Comparison of ENCODE assay signal across 24 cellular contexts in genomic region chr10:129405389-129405788, GRCh38.
DNase-seq lines count a peak whose midpoint lies in the region; ATAC-seq and TF ChIP-seq lines count a peak whose summit lies in the region.
"Had no signal": no experiment of that assay in that cellular context is flagged by ENCODE, and none has a peak within 500 bp of the region (broad histone marks: within the 10 kb centered on the region; RNA-seq: fewer than 3 reads in every experiment).

No MANE protein-coding gene starts in this region.

- WGBS in lung, 2 donors: 85 to 89% methylated on average over 3 of the region's 3 CpGs

- no peaks in the 10 kb centered on the region for H3K9me3 ChIP-seq in right atrium auricular region
- peaks cover 0 to 2% of the 10 kb centered on the region in 2 donors for H3K9me3 ChIP-seq in lung (ENCODE audit: control insufficient read depth in 2 of 2, insufficient read depth in 1 of 2, low read length in 1 of 2)
- H3K9me3 ChIP-seq: A549 had no signal

- intact Hi-C loops in Right ventricle myocardium superior (cut with DNase I): no loop called here

- TF ChIP-seq CTCF in right atrium auricular region (IDR thresholded peaks at IDR 0.05): no peak
- no peak for TF ChIP-seq CTCF in lung (IDR thresholded peaks at IDR 0.05; ENCODE audit: control extremely low read depth, extremely low read depth)

- DNase-seq in right atrium auricular region (ENCODE audit: low spot score) (peak; percentile 21), Right ventricle myocardium superior (no peak), lung (ENCODE audit: low spot score) (peak; percentile 24), ureter (ENCODE audit: low spot score) (peak; percentile 13)
- no peak for DNase-seq in central memory CD4-positive, alpha-beta T cell
- no peak for DNase-seq in activated T-cell treated with anti-CD3 and anti-CD28 coated beads, Interleukin-2, amount 50 U/mL, for 4 hours
- DNase-seq: AML-193; CD4-positive, alpha-beta memory T cell; CD4-positive, CD25-positive, alpha-beta regulatory T cell; CD8-positive, alpha-beta memory T cell; COR-L47; DMS 273 treated with DMSO at 0.1 percent for 48 hours; DMS153; DMS53; DMS79; DND-41; EL; GDM1 had no signal

- H3K36me3 ChIP-seq in right atrium auricular region (no peaks in the 10 kb centered on the region), lung (ENCODE audit: control insufficient read depth in 2 of 2, insufficient read depth in 2 of 2, low read length in 2 of 2) (no peaks in the 10 kb centered on the region)
- H3K36me3 ChIP-seq: BLaER1 treated with 17β-estradiol and CSF1 and Interleukin-3, amounts not matched to agents 10 nM and 100 nM had no signal

- H3K4me3 ChIP-seq in right atrium auricular region: no peak overlapping the region
- no peak overlapping the region for H3K4me3 ChIP-seq in lung
- H3K4me3 ChIP-seq: A549; BLaER1 treated with 17β-estradiol and CSF1 and Interleukin-3, amounts not matched to agents 10 nM and 100 nM; GM12878 had no signal

- no peak overlapping the region for H3K4me3 Mint-ChIP-seq in activated T-cell treated with anti-CD3 and anti-CD28 coated beads, Interleukin-2, amount 50 U/mL, for 4 hours
- H3K4me3 Mint-ChIP-seq: B cell; CD4-positive, alpha-beta memory T cell; CD4-positive, CD25-positive, alpha-beta regulatory T cell; CD8-positive, alpha-beta memory T cell had no signal

- ATAC-seq in Right ventricle myocardium superior (ENCODE audit: poor library complexity) (no peak), lung (ENCODE audit: insufficient read depth, low FRiP score) (no peak)
- no peak for ATAC-seq in activated T-cell treated with anti-CD3 and anti-CD28 coated beads, Interleukin-2, amount 50 U/mL, for 4 hours
- ATAC-seq: A549, GM12878 had no signal

- H3K9me3 Mint-ChIP-seq in activated T-cell treated with anti-CD3 and anti-CD28 coated beads, Interleukin-2, amount 50 U/mL, for 4 hours: no peaks in the 10 kb centered on the region
- H3K9me3 Mint-ChIP-seq: CD4-positive, alpha-beta memory T cell; CD4-positive, CD25-positive, alpha-beta regulatory T cell; CD8-positive, alpha-beta memory T cell had no signal

- no peaks in the 10 kb centered on the region for H3K4me1 Mint-ChIP-seq in activated T-cell treated with anti-CD3 and anti-CD28 coated beads, Interleukin-2, amount 50 U/mL, for 4 hours (ENCODE audit: low read depth)
- H3K4me1 Mint-ChIP-seq: B cell; CD4-positive, alpha-beta memory T cell; CD4-positive, CD25-positive, alpha-beta regulatory T cell; CD8-positive, alpha-beta memory T cell had no signal

- no peaks in the 10 kb centered on the region for H3K36me3 Mint-ChIP-seq in activated T-cell treated with anti-CD3 and anti-CD28 coated beads, Interleukin-2, amount 50 U/mL, for 4 hours (ENCODE audit: insufficient read depth)
- H3K36me3 Mint-ChIP-seq: CD4-positive, alpha-beta memory T cell; CD4-positive, CD25-positive, alpha-beta regulatory T cell; CD8-positive, alpha-beta memory T cell had no signal

- H3K27me3 ChIP-seq in right atrium auricular region (no peaks in the 10 kb centered on the region), lung (ENCODE audit: control insufficient read depth, insufficient read depth) (no peaks in the 10 kb centered on the region)
- H3K27me3 ChIP-seq: BLaER1 treated with 17β-estradiol and CSF1 and Interleukin-3, amounts not matched to agents 10 nM and 100 nM had no signal

- no peak overlapping the region for H3K27ac ChIP-seq in right atrium auricular region
- no peak overlapping the region for H3K27ac ChIP-seq in lung (ENCODE audit: low read depth in 1 of 2, low read length in 1 of 2)
- H3K27ac ChIP-seq: 22Rv1; A549; BLaER1 treated with 17β-estradiol and CSF1 and Interleukin-3, amounts not matched to agents 10 nM and 100 nM; C4-2B had no signal

- H3K4me1 ChIP-seq in right atrium auricular region (no peaks in the 10 kb centered on the region), lung (ENCODE audit: control insufficient read depth in 2 of 2, insufficient read depth in 2 of 2, low read length in 2 of 2) (no peaks in the 10 kb centered on the region)
- H3K4me1 ChIP-seq: A549; BLaER1 treated with 17β-estradiol and CSF1 and Interleukin-3, amounts not matched to agents 10 nM and 100 nM had no signal

- H3K27me3 Mint-ChIP-seq in activated T-cell treated with anti-CD3 and anti-CD28 coated beads, Interleukin-2, amount 50 U/mL, for 4 hours (ENCODE audit: low read depth): peaks cover 4% of the 10 kb centered on the region
- H3K27me3 Mint-ChIP-seq: B cell had no signal

Comparison
In these comparisons a context has a peak if more than half of its experiments do, and no peak if none do; other contexts are left out.
1. DNase-seq: peak in right atrium auricular region (single experiment), lung (single experiment) and ureter (single experiment); none in Right ventricle myocardium superior (single experiment), central memory CD4-positive, alpha-beta T cell (single experiment) and activated T-cell treated with anti-CD3 and anti-CD28 coated beads, Interleukin-2, amount 50 U/mL, for 4 hours (single experiment).